Comparison of ENCODE assay signal across 21 cellular contexts in the genomic region with DNA sequence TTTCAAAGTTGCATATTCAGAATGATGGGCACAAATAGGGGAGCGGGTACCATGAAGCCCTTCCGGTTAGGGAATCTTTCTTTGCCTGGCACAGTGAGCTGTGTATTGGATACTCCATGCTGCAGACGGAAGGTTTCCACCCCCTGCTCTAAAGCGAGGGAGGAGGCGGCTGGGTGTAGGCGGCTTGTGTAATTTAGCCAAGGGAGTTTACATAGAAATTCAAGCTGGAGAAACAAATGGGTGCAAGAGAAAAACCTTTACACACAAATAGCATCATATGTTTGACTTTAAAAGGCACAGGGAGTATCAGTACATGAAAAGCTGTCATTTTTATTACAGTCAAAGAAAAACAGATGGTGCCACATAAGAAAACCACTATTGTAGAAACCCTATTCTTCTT. TPM values are rescaled to one million over a fixed set of nuclear protein-coding genes. Genes with fewer than 3 reads are reported as not detected.
DNase-seq lines count a peak whose midpoint lies in the region; ATAC-seq, FAIRE-seq and TF ChIP-seq lines count a peak whose summit lies in the region.
"Had no signal": no experiment of that assay in that cellular context is flagged by ENCODE, and none has a peak within 500 bp of the region (broad histone marks: within the 10 kb centered on the region; RNA-seq: fewer than 3 reads in every experiment).

No MANE protein-coding gene starts in this region.

- peaks cover 5% of the 10 kb centered on the region for H3K4me1 Mint-ChIP-seq in stimulated activated effector memory CD8-positive, alpha-beta T cell treated with anti-CD3 and anti-CD28 coated beads, Interleukin-12 subunit alpha, Interleukin-12 subunit beta, amount 100 ng/mL, for 72 hours
- H3K4me1 Mint-ChIP-seq: CD14-positive monocyte had no signal

- H3K36me3 ChIP-seq in BE2C: peaks cover 4% of the 10 kb centered on the region
- H3K36me3 ChIP-seq: HAP-1 had no signal

- no peak for ATAC-seq in SK-N-SH treated with all-trans-retinoic acid at 6 μM for 48 hours
- no peak for ATAC-seq in stimulated activated effector memory CD8-positive, alpha-beta T cell treated with anti-CD3 and anti-CD28 coated beads, Interleukin-12 subunit alpha, Interleukin-12 subunit beta, amount 100 ng/mL, for 72 hours
- ATAC-seq: CD8-positive, alpha-beta T cell had no signal

- no peak overlapping the region for H3K4me3 ChIP-seq in BE2C (ENCODE audit: low read depth, low read length)
- H3K4me3 ChIP-seq: HAP-1 had no signal

- H3K4me3 Mint-ChIP-seq in stimulated activated effector memory CD8-positive, alpha-beta T cell treated with anti-CD3 and anti-CD28 coated beads, Interleukin-12 subunit alpha, Interleukin-12 subunit beta, amount 100 ng/mL, for 72 hours: no peak overlapping the region
- H3K4me3 Mint-ChIP-seq: CD14-positive monocyte; CD8-positive, alpha-beta T cell; HFFc6 had no signal

- no peaks in the 10 kb centered on the region for H3K4me1 ChIP-seq in BE2C

- no peak overlapping the region for H3K27ac Mint-ChIP-seq in stimulated activated effector memory CD8-positive, alpha-beta T cell treated with anti-CD3 and anti-CD28 coated beads, Interleukin-12 subunit alpha, Interleukin-12 subunit beta, amount 100 ng/mL, for 72 hours
- H3K27ac Mint-ChIP-seq: CD14-positive monocyte; CD8-positive, alpha-beta T cell; HFFc6 had no signal

- peak; percentile 45 for FAIRE-seq in endometrium (lab: Jason Lieb, UNC)
- FAIRE-seq: D721Med, G401.6, GM12891, GM19239 had no signal

- peaks cover 6% of the 10 kb centered on the region for H3K36me3 Mint-ChIP-seq in stimulated activated effector memory CD8-positive, alpha-beta T cell treated with anti-CD3 and anti-CD28 coated beads, Interleukin-12 subunit alpha, Interleukin-12 subunit beta, amount 100 ng/mL, for 72 hours

- H3K27me3 ChIP-seq in BE2C: no peaks in the 10 kb centered on the region

- no peaks in the 10 kb centered on the region for H3K9me3 ChIP-seq in BE2C
- H3K9me3 ChIP-seq: HAP-1 had no signal

- no peaks in the 10 kb centered on the region for H3K9me3 Mint-ChIP-seq in stimulated activated effector memory CD8-positive, alpha-beta T cell treated with anti-CD3 and anti-CD28 coated beads, Interleukin-12 subunit alpha, Interleukin-12 subunit beta, amount 100 ng/mL, for 72 hours
- H3K9me3 Mint-ChIP-seq: CD8-positive, alpha-beta T cell; HFFc6 had no signal

- peak; percentile 20 for DNase-seq in NCI-H2196 (lab: John Stamatoyannopoulos, UW; ENCODE audit: unreplicated experiment)
- DNase-seq in NCI-H2196 treated with DMSO at 0.1 percent for 48 hours (lab: John Stamatoyannopoulos, UW; ENCODE audit: unreplicated experiment): no peak
- peak; percentile 88 for DNase-seq in left kidney (ENCODE audit: low read depth, low spot score)
- DNase-seq in superior temporal gyrus (ENCODE audit: extremely low spot score): peak; percentile 38
- DNase-seq in stimulated activated effector memory CD8-positive, alpha-beta T cell treated with anti-CD3 and anti-CD28 coated beads, Interleukin-12 subunit alpha, Interleukin-12 subunit beta, amount 100 ng/mL, for 72 hours (ENCODE audit: low spot score in 2 of 2): no peak
- no peak for DNase-seq in BE2C
- DNase-seq: CD8-positive, alpha-beta T cell; COR-L47; DMS153; DMS79 treated with DMSO at 0.1 percent for 48 hours; EL; GOT3; HFFc6 had no signal

- no peak for TF ChIP-seq CTCF in BE2C (IDR thresholded peaks at IDR 0.05; ENCODE audit: low read depth, low read length)

TF ChIP-seq in SK-N-SH treated with all-trans-retinoic acid at 6 μM for 48 hours, 23 proteins besides CTCF, POLR2A, EP300 and RAD21:
- TF ChIP-seq ZFP30 (CRISPR knock-in tag; IDR thresholded peaks at IDR 0.05) (no peak), ZC3H10 (CRISPR knock-in tag; IDR thresholded peaks at IDR 0.05) (no peak), GLIS3 (CRISPR knock-in tag; IDR thresholded peaks at IDR 0.05) (no peak), CSDC2 (CRISPR knock-in tag; IDR thresholded peaks at IDR 0.05) (no peak), OSR1 (CRISPR knock-in tag; IDR thresholded peaks at IDR 0.05) (no peak), RARB (CRISPR knock-in tag; IDR thresholded peaks at IDR 0.05) (no peak), ZNF70 (CRISPR knock-in tag; IDR thresholded peaks at IDR 0.05) (no peak), TSHZ2 (CRISPR knock-in tag; IDR thresholded peaks at IDR 0.05) (no peak), ARNTL (CRISPR knock-in tag; IDR thresholded peaks at IDR 0.05; ENCODE audit: borderline replicate concordance, low read depth) (no peak), ESRRG (CRISPR knock-in tag; IDR thresholded peaks at IDR 0.05) (no peak), SNAI2 (CRISPR knock-in tag; IDR thresholded peaks at IDR 0.05) (no peak), BACH2 (CRISPR knock-in tag; IDR thresholded peaks at IDR 0.05; ENCODE audit: borderline replicate concordance) (no peak), ISL1 (CRISPR knock-in tag; IDR thresholded peaks at IDR 0.05) (no peak), TOX (CRISPR knock-in tag; IDR thresholded peaks at IDR 0.05; ENCODE audit: borderline replicate concordance) (no peak), TCF4 (CRISPR knock-in tag; IDR thresholded peaks at IDR 0.05; ENCODE audit: borderline replicate concordance) (no peak), PPARA (CRISPR knock-in tag; IDR thresholded peaks at IDR 0.05; ENCODE audit: borderline replicate concordance) (no peak), ZFP3 (CRISPR knock-in tag; IDR thresholded peaks at IDR 0.05) (no peak), POU6F1 (CRISPR knock-in tag; IDR thresholded peaks at IDR 0.05; ENCODE audit: borderline replicate concordance, low read depth) (no peak)
- TF ChIP-seq, protein P1, sequence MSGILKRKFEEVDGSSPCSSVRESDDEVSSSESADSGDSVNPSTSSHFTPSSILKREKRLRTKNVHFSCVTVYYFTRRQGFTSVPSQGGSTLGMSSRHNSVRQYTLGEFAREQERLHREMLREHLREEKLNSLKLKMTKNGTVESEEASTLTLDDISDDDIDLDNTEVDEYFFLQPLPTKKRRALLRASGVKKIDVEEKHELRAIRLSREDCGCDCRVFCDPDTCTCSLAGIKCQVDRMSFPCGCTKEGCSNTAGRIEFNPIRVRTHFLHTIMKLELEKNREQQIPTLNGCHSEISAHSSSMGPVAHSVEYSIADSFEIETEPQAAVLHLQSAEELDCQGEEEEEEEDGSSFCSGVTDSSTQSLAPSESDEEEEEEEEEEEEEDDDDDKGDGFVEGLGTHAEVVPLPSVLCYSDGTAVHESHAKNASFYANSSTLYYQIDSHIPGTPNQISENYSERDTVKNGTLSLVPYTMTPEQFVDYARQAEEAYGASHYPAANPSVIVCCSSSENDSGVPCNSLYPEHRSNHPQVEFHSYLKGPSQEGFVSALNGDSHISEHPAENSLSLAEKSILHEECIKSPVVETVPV (CRISPR knock-in tag; IDR thresholded peaks at IDR 0.05): no peak
- TF ChIP-seq, protein P2, sequence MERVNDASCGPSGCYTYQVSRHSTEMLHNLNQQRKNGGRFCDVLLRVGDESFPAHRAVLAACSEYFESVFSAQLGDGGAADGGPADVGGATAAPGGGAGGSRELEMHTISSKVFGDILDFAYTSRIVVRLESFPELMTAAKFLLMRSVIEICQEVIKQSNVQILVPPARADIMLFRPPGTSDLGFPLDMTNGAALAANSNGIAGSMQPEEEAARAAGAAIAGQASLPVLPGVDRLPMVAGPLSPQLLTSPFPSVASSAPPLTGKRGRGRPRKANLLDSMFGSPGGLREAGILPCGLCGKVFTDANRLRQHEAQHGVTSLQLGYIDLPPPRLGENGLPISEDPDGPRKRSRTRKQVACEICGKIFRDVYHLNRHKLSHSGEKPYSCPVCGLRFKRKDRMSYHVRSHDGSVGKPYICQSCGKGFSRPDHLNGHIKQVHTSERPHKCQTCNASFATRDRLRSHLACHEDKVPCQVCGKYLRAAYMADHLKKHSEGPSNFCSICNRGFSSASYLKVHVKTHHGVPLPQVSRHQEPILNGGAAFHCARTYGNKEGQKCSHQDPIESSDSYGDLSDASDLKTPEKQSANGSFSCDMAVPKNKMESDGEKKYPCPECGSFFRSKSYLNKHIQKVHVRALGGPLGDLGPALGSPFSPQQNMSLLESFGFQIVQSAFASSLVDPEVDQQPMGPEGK (CRISPR knock-in tag; IDR thresholded peaks at IDR 0.05; ENCODE audit: borderline replicate concordance): no peak

RNA-seq across cellular contexts. Expression of gene ADCY5, which starts 59.3 kb away (rescaled TPM):
- 10.2 TPM for polyA plus RNA-seq in BE2C (2012; ENCODE audit: insufficient read depth, insufficient read length, low read depth)
- polyA plus RNA-seq: CD14-positive monocyte had no signal

Comparison
In these comparisons a context has a peak if more than half of its experiments do, and no peak if none do; other contexts are left out.
1. DNase-seq: peak in NCI-H2196 (single experiment), left kidney (single experiment) and superior temporal gyrus (single experiment); none in NCI-H2196 treated with DMSO at 0.1 percent for 48 hours (single experiment), stimulated activated effector memory CD8-positive, alpha-beta T cell treated with anti-CD3 and anti-CD28 coated beads, Interleukin-12 subunit alpha, Interleukin-12 subunit beta, amount 100 ng/mL, for 72 hours (0 of 2) and BE2C (single experiment).